ENCODE assay signal across 1 cellular context in the genomic region with DNA sequence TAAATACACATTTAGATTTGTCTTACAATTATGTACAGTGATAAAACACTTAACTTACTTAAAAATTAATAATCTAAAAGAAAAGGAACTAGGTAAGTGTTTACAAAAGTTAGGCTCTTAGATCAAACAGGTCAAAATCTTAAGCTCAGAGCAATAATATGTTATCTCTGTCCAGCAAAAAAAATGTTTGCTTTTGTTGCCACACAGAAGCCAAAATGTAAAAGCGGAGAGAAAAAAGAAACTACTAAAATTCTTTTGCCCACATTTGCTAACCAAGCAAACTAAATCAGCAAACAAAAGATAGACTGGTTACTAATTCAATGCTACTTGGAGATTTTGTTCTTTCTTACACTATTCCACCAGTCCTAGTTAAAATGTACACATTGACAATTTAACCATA.
TF ChIP-seq lines count a peak whose summit lies in the region.

No MANE protein-coding gene starts in this region.

TF ChIP-seq in HepG2, 621 proteins besides CTCF, POLR2A, EP300 and RAD21 (continued from another document and continues in another):
- TF ChIP-seq MED1 (CRISPR knock-in tag; IDR thresholded peaks at IDR 0.05) (peak; percentile 42; the same call in 1 of the 2 replicates), TCF7 (IDR thresholded peaks at IDR 0.05; ENCODE audit: low read depth) (peak; percentile 92), HDAC6 (IDR thresholded peaks at IDR 0.05; ENCODE audit: low read depth, low read length) (no peak), ZNF768 (CRISPR knock-in tag; IDR thresholded peaks at IDR 0.05) (no peak), ZNF317 (CRISPR knock-in tag; IDR thresholded peaks at IDR 0.05) (0 out of 2 replicates have a peak, but pooled peaks have one; percentile 29), PAX8 (CRISPR knock-in tag; IDR thresholded peaks at IDR 0.05; ENCODE audit: borderline replicate concordance) (no peak), LCORL (IDR thresholded peaks at IDR 0.05) (0 out of 2 replicates have a peak, but pooled peaks have one; percentile 28), LCORL (CRISPR knock-in tag; IDR thresholded peaks at IDR 0.05) (peak; percentile 53; the same call in 1 of the 2 replicates), ZNF709 (CRISPR knock-in tag; IDR thresholded peaks at IDR 0.05) (no peak), KDM2A (CRISPR knock-in tag; IDR thresholded peaks at IDR 0.05; ENCODE audit: borderline replicate concordance, low read depth) (no peak), HMGXB4 (CRISPR knock-in tag; IDR thresholded peaks at IDR 0.05; ENCODE audit: borderline replicate concordance in 1 of 2, low read depth in 1 of 2) (no peak), PCBP1 (IDR thresholded peaks at IDR 0.05; ENCODE audit: borderline replicate concordance, low read depth, low read length) (no peak), CREM (IDR thresholded peaks at IDR 0.05) (peak; percentile 86), CREM (CRISPR knock-in tag; IDR thresholded peaks at IDR 0.05) (no peak), ELF3 (CRISPR knock-in tag; IDR thresholded peaks at IDR 0.05) (no peak), ZBTB3 (CRISPR knock-in tag; IDR thresholded peaks at IDR 0.05; ENCODE audit: borderline replicate concordance, low read depth) (no peak), NCOA2 (CRISPR knock-in tag; IDR thresholded peaks at IDR 0.05) (peak; percentile 91), HNF4A (CRISPR knock-in tag; IDR thresholded peaks at IDR 0.05) (peak; percentile 42; the same call in 1 of the 2 replicates), FOXA1 (IDR thresholded peaks at IDR 0.05) (no peak), FOXA1 (CRISPR knock-in tag; IDR thresholded peaks at IDR 0.05) (peak; percentile 25; the same call in 1 of the 2 replicates), MED13 (CRISPR knock-in tag; IDR thresholded peaks at IDR 0.05) (no peak), GATAD2A (CRISPR knock-in tag; IDR thresholded peaks at IDR 0.05) (peak; percentile 69), FOXP4 (CRISPR knock-in tag; IDR thresholded peaks at IDR 0.05) (peak; percentile 76), SNAPC2 (CRISPR knock-in tag; IDR thresholded peaks at IDR 0.05) (no peak), HMG20A (CRISPR knock-in tag; IDR thresholded peaks at IDR 0.05; ENCODE audit: borderline replicate concordance) (peak; percentile 58; the same call in 1 of the 2 replicates), PTBP1 (IDR thresholded peaks at IDR 0.05; ENCODE audit: low read depth, low read length, poor library complexity, severe bottlenecking) (no peak), SP5 (CRISPR knock-in tag; IDR thresholded peaks at IDR 0.05; ENCODE audit: borderline replicate concordance, low read depth) (no peak), ZNF142 (CRISPR knock-in tag; IDR thresholded peaks at IDR 0.05) (no peak), ZNF124 (CRISPR knock-in tag; IDR thresholded peaks at IDR 0.05) (no peak), MBD4 (IDR thresholded peaks at IDR 0.05; ENCODE audit: borderline replicate concordance, low read length) (0 out of 2 replicates have a peak, but pooled peaks have one; percentile 46), ZFAT (CRISPR knock-in tag; conservative IDR thresholded peaks at IDR 0.05) (no peak), SOX6 (IDR thresholded peaks at IDR 0.05) (no peak), SOX6 (CRISPR knock-in tag; IDR thresholded peaks at IDR 0.05) (peak; percentile 71; the same call in 1 of the 2 replicates), ZNF724P (CRISPR knock-in tag; IDR thresholded peaks at IDR 0.05; ENCODE audit: borderline replicate concordance) (no peak), CEBPG (CRISPR knock-in tag; IDR thresholded peaks at IDR 0.05) (peak; percentile 71), ZNF713 (CRISPR knock-in tag; IDR thresholded peaks at IDR 0.05) (no peak), TCF7L2 (IDR thresholded peaks at IDR 0.05; ENCODE audit: low read depth, low read length) (peak; percentile 77; the same call in 1 of the 2 replicates), POGK (CRISPR knock-in tag; conservative IDR thresholded peaks at IDR 0.05) (no peak), NFIC (IDR thresholded peaks at IDR 0.05; ENCODE audit: low read length) (peak; percentile 89), PPARG (CRISPR knock-in tag; conservative IDR thresholded peaks at IDR 0.05) (peak; percentile 66), NR2F2 (IDR thresholded peaks at IDR 0.05; ENCODE audit: borderline replicate concordance, low read depth) (peak; percentile 71; the same call in 1 of the 2 replicates), KMT2A (CRISPR knock-in tag; IDR thresholded peaks at IDR 0.05) (no peak), TEAD3 (CRISPR knock-in tag; optimal IDR thresholded peaks at IDR 0.05; ENCODE audit: borderline replicate concordance) (peak; percentile 17), ZNF431 (CRISPR knock-in tag; IDR thresholded peaks at IDR 0.05; ENCODE audit: borderline replicate concordance, low read depth) (no peak), GLMP (CRISPR knock-in tag; IDR thresholded peaks at IDR 0.05; ENCODE audit: borderline replicate concordance) (no peak), ZSCAN21 (CRISPR knock-in tag; IDR thresholded peaks at IDR 0.05; ENCODE audit: borderline replicate concordance) (no peak), SIX4 (CRISPR knock-in tag; IDR thresholded peaks at IDR 0.05) (no peak), HES4 (CRISPR knock-in tag; IDR thresholded peaks at IDR 0.05; ENCODE audit: borderline replicate concordance) (no peak)
- TF ChIP-seq, protein P1, sequence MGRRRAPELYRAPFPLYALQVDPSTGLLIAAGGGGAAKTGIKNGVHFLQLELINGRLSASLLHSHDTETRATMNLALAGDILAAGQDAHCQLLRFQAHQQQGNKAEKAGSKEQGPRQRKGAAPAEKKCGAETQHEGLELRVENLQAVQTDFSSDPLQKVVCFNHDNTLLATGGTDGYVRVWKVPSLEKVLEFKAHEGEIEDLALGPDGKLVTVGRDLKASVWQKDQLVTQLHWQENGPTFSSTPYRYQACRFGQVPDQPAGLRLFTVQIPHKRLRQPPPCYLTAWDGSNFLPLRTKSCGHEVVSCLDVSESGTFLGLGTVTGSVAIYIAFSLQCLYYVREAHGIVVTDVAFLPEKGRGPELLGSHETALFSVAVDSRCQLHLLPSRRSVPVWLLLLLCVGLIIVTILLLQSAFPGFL (CRISPR knock-in tag; IDR thresholded peaks at IDR 0.05), result no peak
- TF ChIP-seq, protein P2, sequence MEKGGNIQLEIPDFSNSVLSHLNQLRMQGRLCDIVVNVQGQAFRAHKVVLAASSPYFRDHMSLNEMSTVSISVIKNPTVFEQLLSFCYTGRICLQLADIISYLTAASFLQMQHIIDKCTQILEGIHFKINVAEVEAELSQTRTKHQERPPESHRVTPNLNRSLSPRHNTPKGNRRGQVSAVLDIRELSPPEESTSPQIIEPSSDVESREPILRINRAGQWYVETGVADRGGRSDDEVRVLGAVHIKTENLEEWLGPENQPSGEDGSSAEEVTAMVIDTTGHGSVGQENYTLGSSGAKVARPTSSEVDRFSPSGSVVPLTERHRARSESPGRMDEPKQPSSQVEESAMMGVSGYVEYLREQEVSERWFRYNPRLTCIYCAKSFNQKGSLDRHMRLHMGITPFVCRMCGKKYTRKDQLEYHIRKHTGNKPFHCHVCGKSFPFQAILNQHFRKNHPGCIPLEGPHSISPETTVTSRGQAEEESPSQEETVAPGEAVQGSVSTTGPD (CRISPR knock-in tag; IDR thresholded peaks at IDR 0.05), result peak; percentile 80
- TF ChIP-seq, protein P3, sequence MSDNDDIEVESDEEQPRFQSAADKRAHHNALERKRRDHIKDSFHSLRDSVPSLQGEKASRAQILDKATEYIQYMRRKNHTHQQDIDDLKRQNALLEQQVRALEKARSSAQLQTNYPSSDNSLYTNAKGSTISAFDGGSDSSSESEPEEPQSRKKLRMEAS (IDR thresholded peaks at IDR 0.05), result no peak
